Comparison of ENCODE assay signal across 1 cellular context in genomic region chr4:165330071-165330470, GRCh38.
TF ChIP-seq lines count a peak whose summit lies in the region.

No MANE protein-coding gene starts in this region.

TF ChIP-seq in GM23338, 12 proteins besides CTCF, POLR2A, EP300 and RAD21:
- no peak for TF ChIP-seq ZNF462 (CRISPR knock-in tag; IDR thresholded peaks at IDR 0.05)
- no peak for TF ChIP-seq EZH2 (IDR thresholded peaks at IDR 0.05; ENCODE audit: low read depth, unreplicated experiment)
- TF ChIP-seq ETS1 (IDR thresholded peaks at IDR 0.05) = no peak
- no peak for TF ChIP-seq STAT1 (IDR thresholded peaks at IDR 0.05; ENCODE audit: unreplicated experiment)
- no peak for TF ChIP-seq ZNF114 (CRISPR knock-in tag; IDR thresholded peaks at IDR 0.05)
- TF ChIP-seq REST (IDR thresholded peaks at IDR 0.05; ENCODE audit: unreplicated experiment) = no peak
- no peak for TF ChIP-seq POLR2AphosphoS5 (IDR thresholded peaks at IDR 0.05; ENCODE audit: low read depth)
- TF ChIP-seq EZH2phosphoT487 (IDR thresholded peaks at IDR 0.05; ENCODE audit: unreplicated experiment) = no peak
- TF ChIP-seq CREB1 (CRISPR knock-in tag; IDR thresholded peaks at IDR 0.05; ENCODE audit: low read depth) = no peak
- no peak for TF ChIP-seq JUNB (IDR thresholded peaks at IDR 0.05; ENCODE audit: unreplicated experiment)
- TF ChIP-seq ZNF331 (CRISPR knock-in tag; IDR thresholded peaks at IDR 0.05; ENCODE audit: low read depth) = no peak
- TF ChIP-seq NANOG (IDR thresholded peaks at IDR 0.05; ENCODE audit: borderline replicate concordance) = no peak
